Comparison of ENCODE assay signal across 9 cellular contexts in genomic region chr7:130910949-130911944, GRCh38.
A peak's percentile ranks its signal among the peaks of the same experiment; 100 is the strongest.
DNase-seq lines count a peak whose midpoint lies in the region; ATAC-seq and TF ChIP-seq lines count a peak whose summit lies in the region.
"Had no signal": no experiment of that assay in that cellular context is flagged by ENCODE, and none has a peak within 500 bp of the region (broad histone marks: within the 10 kb centered on the region; RNA-seq: fewer than 3 reads in every experiment).

No MANE protein-coding gene starts in this region.

- H3K4me3 Mint-ChIP-seq in activated CD4-positive, alpha-beta T cell treated with anti-CD3 and anti-CD28 coated beads, Interleukin-2, amount 10 ng/mL, durations not matched to agents 7 days and 5 days = peak overlapping the region; percentile 82
- peak overlapping the region; percentile 87 for H3K4me3 Mint-ChIP-seq in activated CD8-positive, alpha-beta memory T cell treated with anti-CD3 and anti-CD28 coated beads, Interleukin-2, amount 10 ng/mL, durations not matched to agents 7 days and 5 days
- peak overlapping the region; percentile 84 for H3K4me3 Mint-ChIP-seq in stimulated activated naive B cell treated with anti-CD40 and anti-IgM and Interleukin-4, amounts not matched to agents 10 μg/mL and 1 μg/mL and 100 μg/mL, for 72 hours

- H3K9me3 ChIP-seq in gastroesophageal sphincter = no peaks in the 10 kb centered on the region

- POLR2A ChIA-PET in activated CD4-positive, alpha-beta T cell treated with anti-CD3 and anti-CD28 coated beads, Interleukin-2, amount 10 ng/mL, durations not matched to agents 7 days and 5 days (lab: Charles Lee) = interaction anchor here (0.7 kb wide), 1 partner anchor 48 kb away, joined by 4 read pairs; no protein-coding TSS in a partner anchor

- ATAC-seq in activated CD8-positive, alpha-beta memory T cell treated with anti-CD3 and anti-CD28 coated beads, Interleukin-2, amount 10 ng/mL, durations not matched to agents 7 days and 5 days = no peak
- no peak for ATAC-seq in gastroesophageal sphincter
- no peak for ATAC-seq in stimulated activated naive B cell treated with anti-CD40 and anti-IgM and Interleukin-4, amounts not matched to agents 10 μg/mL and 1 μg/mL and 100 μg/mL, for 72 hours (replicated peaks)
- ATAC-seq in GM19467 (IDR thresholded peaks at IDR 0.05; ENCODE audit: unreplicated experiment) = no peak
- no peak for ATAC-seq in HG02970 (IDR thresholded peaks at IDR 0.05; ENCODE audit: low FRiP score, unreplicated experiment)
- ATAC-seq in HG02798 (IDR thresholded peaks at IDR 0.05; ENCODE audit: poor library complexity, unreplicated experiment) = no peak

- peaks cover 55% of the 10 kb centered on the region for H3K36me3 Mint-ChIP-seq in activated CD4-positive, alpha-beta T cell treated with anti-CD3 and anti-CD28 coated beads, Interleukin-2, amount 10 ng/mL, durations not matched to agents 7 days and 5 days (ENCODE audit: low read depth)
- peaks cover 57% of the 10 kb centered on the region for H3K36me3 Mint-ChIP-seq in activated CD8-positive, alpha-beta memory T cell treated with anti-CD3 and anti-CD28 coated beads, Interleukin-2, amount 10 ng/mL, durations not matched to agents 7 days and 5 days
- peaks cover 15 to 55% of the 10 kb centered on the region in 2 donors for H3K36me3 Mint-ChIP-seq in stimulated activated naive B cell treated with anti-CD40 and anti-IgM and Interleukin-4, amounts not matched to agents 10 μg/mL and 1 μg/mL and 100 μg/mL, for 72 hours

- H3K27me3 Mint-ChIP-seq in activated CD4-positive, alpha-beta T cell treated with anti-CD3 and anti-CD28 coated beads, Interleukin-2, amount 10 ng/mL, durations not matched to agents 7 days and 5 days = no peaks in the 10 kb centered on the region
- H3K27me3 Mint-ChIP-seq in activated CD8-positive, alpha-beta memory T cell treated with anti-CD3 and anti-CD28 coated beads, Interleukin-2, amount 10 ng/mL, durations not matched to agents 7 days and 5 days = no peaks in the 10 kb centered on the region
- H3K27me3 Mint-ChIP-seq in stimulated activated naive B cell treated with anti-CD40 and anti-IgM and Interleukin-4, amounts not matched to agents 10 μg/mL and 1 μg/mL and 100 μg/mL, for 72 hours = no peaks in the 10 kb centered on the region

- no peaks in the 10 kb centered on the region for H3K27me3 ChIP-seq in gastroesophageal sphincter

- H3K4me3 ChIP-seq in gastroesophageal sphincter = peak overlapping the region in 1 of 2 donors; percentile 41

- no peak for TF ChIP-seq EP300 in gastroesophageal sphincter (IDR thresholded peaks at IDR 0.05)

- TF ChIP-seq CTCF in gastroesophageal sphincter (IDR thresholded peaks at IDR 0.05) = no peak

- peaks cover 34 to 72% (median 36%) of the 10 kb centered on the region in 3 donors for H3K4me1 ChIP-seq in gastroesophageal sphincter

- CTCF ChIA-PET in activated CD4-positive, alpha-beta T cell treated with anti-CD3 and anti-CD28 coated beads, Interleukin-2, amount 10 ng/mL, durations not matched to agents 7 days and 5 days (lab: Charles Lee) = interaction anchor here (0.6 to 1.6 kb wide), 4 partner anchors 11 to 48 kb away, joined by 3 to 8 read pairs (median 4); no protein-coding TSS in a partner anchor
- CTCF ChIA-PET in activated CD8-positive, alpha-beta memory T cell treated with anti-CD3 and anti-CD28 coated beads, Interleukin-2, amount 10 ng/mL, durations not matched to agents 7 days and 5 days (lab: Charles Lee) = interaction anchor here (0.8 to 5.7 kb wide), 6 partner anchors 13 to 96 kb away, joined by 3 to 49 read pairs (median 4); no protein-coding TSS in a partner anchor

- H3K27ac ChIP-seq in gastroesophageal sphincter = peak overlapping the region in 3 of 4 donors; percentile 80 to 89 (median 82)
- H3K27ac ChIP-seq: C4-2B had no signal

- H3K9me3 Mint-ChIP-seq in activated CD4-positive, alpha-beta T cell treated with anti-CD3 and anti-CD28 coated beads, Interleukin-2, amount 10 ng/mL, durations not matched to agents 7 days and 5 days = no peaks in the 10 kb centered on the region
- H3K9me3 Mint-ChIP-seq in activated CD8-positive, alpha-beta memory T cell treated with anti-CD3 and anti-CD28 coated beads, Interleukin-2, amount 10 ng/mL, durations not matched to agents 7 days and 5 days (ENCODE audit: low read depth) = no peaks in the 10 kb centered on the region
- H3K9me3 Mint-ChIP-seq in stimulated activated naive B cell treated with anti-CD40 and anti-IgM and Interleukin-4, amounts not matched to agents 10 μg/mL and 1 μg/mL and 100 μg/mL, for 72 hours = no peaks in the 10 kb centered on the region

- H3K27ac Mint-ChIP-seq in activated CD4-positive, alpha-beta T cell treated with anti-CD3 and anti-CD28 coated beads, Interleukin-2, amount 10 ng/mL, durations not matched to agents 7 days and 5 days = peak overlapping the region; percentile 94
- H3K27ac Mint-ChIP-seq in activated CD8-positive, alpha-beta memory T cell treated with anti-CD3 and anti-CD28 coated beads, Interleukin-2, amount 10 ng/mL, durations not matched to agents 7 days and 5 days = peak overlapping the region; percentile 99
- peak overlapping the region; percentile 93 for H3K27ac Mint-ChIP-seq in stimulated activated naive B cell treated with anti-CD40 and anti-IgM and Interleukin-4, amounts not matched to agents 10 μg/mL and 1 μg/mL and 100 μg/mL, for 72 hours

- H3K4me1 Mint-ChIP-seq in activated CD4-positive, alpha-beta T cell treated with anti-CD3 and anti-CD28 coated beads, Interleukin-2, amount 10 ng/mL, durations not matched to agents 7 days and 5 days = peaks cover 78% of the 10 kb centered on the region
- peaks cover 83% of the 10 kb centered on the region for H3K4me1 Mint-ChIP-seq in activated CD8-positive, alpha-beta memory T cell treated with anti-CD3 and anti-CD28 coated beads, Interleukin-2, amount 10 ng/mL, durations not matched to agents 7 days and 5 days
- H3K4me1 Mint-ChIP-seq in stimulated activated naive B cell treated with anti-CD40 and anti-IgM and Interleukin-4, amounts not matched to agents 10 μg/mL and 1 μg/mL and 100 μg/mL, for 72 hours = peaks cover 49 to 74% of the 10 kb centered on the region in 2 donors

- no peak for DNase-seq in activated CD4-positive, alpha-beta T cell treated with anti-CD3 and anti-CD28 coated beads, Interleukin-2, amount 10 ng/mL, durations not matched to agents 7 days and 5 days
- DNase-seq in activated CD4-positive, alpha-beta T cell treated with anti-CD3 and anti-CD28 coated beads, Interleukin-2, amount 50 U/mL, for 4 hours = no peak
- no peak for DNase-seq in activated CD8-positive, alpha-beta memory T cell treated with anti-CD3 and anti-CD28 coated beads, Interleukin-2, amount 10 ng/mL, durations not matched to agents 7 days and 5 days
- no peak for DNase-seq in stimulated activated naive B cell treated with anti-CD40 and anti-IgM and Interleukin-4, amounts not matched to agents 10 μg/mL and 1 μg/mL and 100 μg/mL, for 72 hours

- no peak for TF ChIP-seq POLR2A in gastroesophageal sphincter (IDR thresholded peaks at IDR 0.05)

- 80 to 88% methylated on average over 4 to 5 of the region's 7 CpGs for WGBS in gastroesophageal sphincter (ENCODE audit: low coverage in 1 of 2), 2 donors

- H3K36me3 ChIP-seq in gastroesophageal sphincter = peaks cover 0 to 22% of the 10 kb centered on the region in 2 donors
